In genomic region chr11:134625151-134625550, GRCh38 we compare ENCODE assay signal across 27 cellular contexts.
DNase-seq lines count a peak whose midpoint lies in the region; ATAC-seq, FAIRE-seq and TF ChIP-seq lines count a peak whose summit lies in the region.
"Had no signal": no experiment of that assay in that cellular context is flagged by ENCODE, and none has a peak within 500 bp of the region (broad histone marks: within the 10 kb centered on the region; RNA-seq: fewer than 3 reads in every experiment).

No MANE protein-coding gene starts in this region.

- H3K36me3 ChIP-seq in heart left ventricle, result no peaks in the 10 kb centered on the region
- no peaks in the 10 kb centered on the region for H3K36me3 ChIP-seq in kidney (ENCODE audit: control insufficient read depth in 1 of 2, insufficient read depth in 2 of 2, low read length in 2 of 2)
- H3K36me3 ChIP-seq: BE2C, BLaER1 had no signal

- DNase-seq in cardiac septum (ENCODE audit: low spot score) (peak; percentile 10), heart left ventricle (no peak), kidney (peak; percentile 9), osteocyte (ENCODE audit: extremely low spot score, unreplicated experiment) (peak; percentile 57), superior temporal gyrus (ENCODE audit: extremely low spot score) (no peak), cortex of kidney (lab: John Stamatoyannopoulos, UW) (no peak)
- DNase-seq: 8988T; ACHN; BE2C; C1 segment of cervical spinal cord; CD4-positive, alpha-beta memory T cell; CD4-positive, CD25-positive, alpha-beta regulatory T cell; CD8-positive, alpha-beta memory T cell; COR-L47; DMS 273 treated with DMSO at 0.1 percent for 48 hours; DMS153; DMS53; DMS79; DND-41; EL; GDM1 had no signal

- WGBS in heart left ventricle, 4 donors, result 84 to 90% (median 86%) methylated on average over 3 of the region's 3 CpGs

- H3K9ac ChIP-seq in kidney (ENCODE audit: low read length in 2 of 2), result no peak overlapping the region
- H3K9ac ChIP-seq: BLaER1 had no signal

- no peak overlapping the region for H3K27ac Mint-ChIP-seq in osteocyte (ENCODE audit: unreplicated experiment)
- H3K27ac Mint-ChIP-seq: CD4-positive, alpha-beta memory T cell; CD4-positive, CD25-positive, alpha-beta regulatory T cell had no signal

- H3K4me1 ChIP-seq in heart left ventricle (no peaks in the 10 kb centered on the region), kidney (ENCODE audit: control insufficient read depth in 1 of 2, insufficient read depth in 1 of 2, low read depth in 1 of 2, low read length in 2 of 2) (no peaks in the 10 kb centered on the region)
- H3K4me1 ChIP-seq: BE2C, BLaER1 had no signal

- H3K4me1 Mint-ChIP-seq in osteocyte (ENCODE audit: unreplicated experiment), result no peaks in the 10 kb centered on the region
- H3K4me1 Mint-ChIP-seq: CD14-positive monocyte; CD4-positive, alpha-beta memory T cell; CD4-positive, CD25-positive, alpha-beta regulatory T cell; CD8-positive, alpha-beta memory T cell had no signal

- no peak for TF ChIP-seq CTCF in heart left ventricle (IDR thresholded peaks at IDR 0.05)
- no peak for TF ChIP-seq CTCF in kidney (IDR thresholded peaks at IDR 0.05; ENCODE audit: borderline replicate concordance, extremely low read depth, insufficient read depth)
- no peak for TF ChIP-seq CTCF in osteocyte (IDR thresholded peaks at IDR 0.05)

- H3K36me3 Mint-ChIP-seq in osteocyte (ENCODE audit: unreplicated experiment), result no peaks in the 10 kb centered on the region
- H3K36me3 Mint-ChIP-seq: CD14-positive monocyte; CD4-positive, alpha-beta memory T cell; CD4-positive, CD25-positive, alpha-beta regulatory T cell; CD8-positive, alpha-beta memory T cell had no signal

- H3K4me3 ChIP-seq in heart left ventricle (no peak overlapping the region), kidney (ENCODE audit: low read length in 2 of 2) (no peak overlapping the region)
- H3K4me3 ChIP-seq: BLaER1, GM12878 had no signal

- no peaks in the 10 kb centered on the region for H3K9me3 Mint-ChIP-seq in osteocyte (ENCODE audit: unreplicated experiment)
- H3K9me3 Mint-ChIP-seq: CD4-positive, alpha-beta memory T cell; CD4-positive, CD25-positive, alpha-beta regulatory T cell; CD8-positive, alpha-beta memory T cell had no signal

- no peak for TF ChIP-seq POLR2A in heart left ventricle (IDR thresholded peaks at IDR 0.05)

- no peak for ATAC-seq in heart left ventricle
- ATAC-seq: GM12878 had no signal

- intact Hi-C loops in cardiac septum (cut with DNase I) (no loop called here), heart left ventricle (cut with DNase I) (no loop called here), kidney (cut with DNase I) (no loop called here)

- no peak for FAIRE-seq in kidney (lab: Jason Lieb, UNC)
- FAIRE-seq: A204.1, GM12878, GM12892, GM18507 had no signal

- no peak overlapping the region for H3K4me3 Mint-ChIP-seq in osteocyte (ENCODE audit: unreplicated experiment)
- H3K4me3 Mint-ChIP-seq: CD14-positive monocyte; CD4-positive, alpha-beta memory T cell; CD4-positive, CD25-positive, alpha-beta regulatory T cell; CD8-positive, alpha-beta memory T cell had no signal

- H3K27me3 ChIP-seq in heart left ventricle, result peaks cover 0 to 75% (median 2%) of the 10 kb centered on the region in 9 donors
- H3K27me3 ChIP-seq: BLaER1 had no signal

- H3K9me3 ChIP-seq in heart left ventricle (no peaks in the 10 kb centered on the region), kidney (ENCODE audit: control insufficient read depth in 1 of 2, low read length in 2 of 2) (no peaks in the 10 kb centered on the region)
- H3K9me3 ChIP-seq: BE2C, BLaER1 had no signal

- H3K27me3 Mint-ChIP-seq in osteocyte (ENCODE audit: unreplicated experiment), result peaks cover 14% of the 10 kb centered on the region

- no peak overlapping the region for H3K27ac ChIP-seq in heart left ventricle
- H3K27ac ChIP-seq in kidney (ENCODE audit: low read depth in 2 of 2, low read length in 2 of 2), result no peak overlapping the region
- H3K27ac ChIP-seq: BLaER1 had no signal

Comparison
In these comparisons a context has a peak if more than half of its experiments do, and no peak if none do; other contexts are left out.
1. DNase-seq: peak in cardiac septum (single experiment), kidney (single experiment) and osteocyte (single experiment); none in heart left ventricle (0 of 5), superior temporal gyrus (single experiment) and cortex of kidney (single experiment).